In the genomic region with DNA sequence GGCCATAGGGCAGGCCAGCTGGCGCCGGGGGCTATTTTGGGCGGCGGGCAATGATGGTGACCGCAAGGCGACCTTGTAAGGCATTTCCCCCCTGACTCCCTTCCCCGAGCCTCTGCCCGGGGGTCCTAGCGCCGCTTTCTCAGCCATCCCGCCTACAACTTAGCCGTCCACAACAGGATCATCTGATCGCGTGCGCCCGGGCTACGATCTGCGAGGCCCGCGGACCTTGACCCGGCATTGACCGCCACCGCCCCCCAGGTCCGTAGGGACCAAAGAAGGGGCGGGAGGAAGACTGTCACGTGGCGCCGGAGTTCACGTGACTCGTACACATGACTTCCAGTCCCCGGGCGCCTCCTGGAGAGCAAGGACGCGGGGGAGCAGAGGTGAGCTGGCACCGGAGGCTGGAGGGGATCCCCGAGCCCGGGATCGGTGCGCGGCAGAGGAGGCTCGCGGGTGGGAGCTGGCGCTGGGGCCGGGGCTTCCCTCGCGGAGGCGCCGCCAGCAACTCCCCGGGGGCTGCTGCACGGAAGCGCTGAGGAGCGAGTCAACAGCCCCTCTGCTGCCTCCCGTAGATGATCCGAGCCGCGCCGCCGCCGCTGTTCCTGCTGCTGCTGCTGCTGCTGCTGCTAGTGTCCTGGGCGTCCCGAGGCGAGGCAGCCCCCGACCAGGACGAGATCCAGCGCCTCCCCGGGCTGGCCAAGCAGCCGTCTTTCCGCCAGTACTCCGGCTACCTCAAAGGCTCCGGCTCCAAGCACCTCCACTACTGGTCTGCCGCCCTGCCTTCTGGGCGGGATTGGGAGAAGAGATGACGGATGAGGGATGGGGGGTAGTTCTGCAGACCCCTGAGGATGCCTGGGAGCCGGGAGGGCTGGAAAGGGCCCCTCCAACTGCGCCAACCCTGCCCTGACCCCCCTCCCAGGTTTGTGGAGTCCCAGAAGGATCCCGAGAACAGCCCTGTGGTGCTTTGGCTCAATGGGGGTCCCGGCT, we compare ENCODE assay signal across 1 cellular context.
TF ChIP-seq lines count a peak whose summit lies in the region.

A gene (plus strand): TSS at position 339 of the 987 bp plus-strand sequence. CDS start 234 bp downstream, at position 573.
A gene with protein sequence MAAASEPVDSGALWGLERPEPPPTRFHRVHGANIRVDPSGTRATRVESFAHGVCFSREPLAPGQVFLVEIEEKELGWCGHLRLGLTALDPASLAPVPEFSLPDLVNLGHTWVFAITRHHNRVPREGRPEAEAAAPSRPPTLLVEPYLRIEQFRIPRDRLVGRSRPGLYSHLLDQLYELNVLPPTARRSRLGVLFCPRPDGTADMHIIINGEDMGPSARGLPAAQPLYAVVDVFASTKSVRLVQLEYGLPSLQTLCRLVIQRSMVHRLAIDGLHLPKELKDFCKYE (minus strand): TSS at position 212 of the 987 bp plus-strand sequence. CDS start 217 bp downstream, outside the sequence.

TF ChIP-seq in HEK293, 187 proteins besides CTCF, POLR2A, EP300 and RAD21 (continued from another document and continues in another):
- TF ChIP-seq ZNF404 (tag by site-specific recombination; IDR thresholded peaks at IDR 0.05) (no peak), ZFP37 (tag by site-specific recombination; IDR thresholded peaks at IDR 0.05) (peak; percentile 75; the same call in 1 of the 2 replicates), ZNF350 (tag by site-specific recombination; IDR thresholded peaks at IDR 0.05) (no peak), ZNF138 (tag by site-specific recombination; IDR thresholded peaks at IDR 0.05; ENCODE audit: borderline replicate concordance) (no peak), SP3 (tag by site-specific recombination; IDR thresholded peaks at IDR 0.05) (peak; percentile 90), ZBTB8A (tag by site-specific recombination; IDR thresholded peaks at IDR 0.05) (peak; percentile 68), GLI2 (tag by site-specific recombination; IDR thresholded peaks at IDR 0.05; ENCODE audit: borderline replicate concordance, low read depth) (no peak), YY2 (tag by site-specific recombination; IDR thresholded peaks at IDR 0.05) (peak; percentile 96), GLIS2 (tag by site-specific recombination; IDR thresholded peaks at IDR 0.05) (peak; percentile 97), ZNF830 (tag by site-specific recombination; IDR thresholded peaks at IDR 0.05; ENCODE audit: low read depth) (no peak), ZNF155 (tag by site-specific recombination; IDR thresholded peaks at IDR 0.05) (no peak), FEZF1 (tag by site-specific recombination; IDR thresholded peaks at IDR 0.05) (no peak), ZNF221 (tag by site-specific recombination; IDR thresholded peaks at IDR 0.05; ENCODE audit: borderline replicate concordance) (no peak), ZNF624 (tag by site-specific recombination; IDR thresholded peaks at IDR 0.05) (no peak), ZNF837 (tag by site-specific recombination; IDR thresholded peaks at IDR 0.05) (no peak)
- TF ChIP-seq, protein P1, sequence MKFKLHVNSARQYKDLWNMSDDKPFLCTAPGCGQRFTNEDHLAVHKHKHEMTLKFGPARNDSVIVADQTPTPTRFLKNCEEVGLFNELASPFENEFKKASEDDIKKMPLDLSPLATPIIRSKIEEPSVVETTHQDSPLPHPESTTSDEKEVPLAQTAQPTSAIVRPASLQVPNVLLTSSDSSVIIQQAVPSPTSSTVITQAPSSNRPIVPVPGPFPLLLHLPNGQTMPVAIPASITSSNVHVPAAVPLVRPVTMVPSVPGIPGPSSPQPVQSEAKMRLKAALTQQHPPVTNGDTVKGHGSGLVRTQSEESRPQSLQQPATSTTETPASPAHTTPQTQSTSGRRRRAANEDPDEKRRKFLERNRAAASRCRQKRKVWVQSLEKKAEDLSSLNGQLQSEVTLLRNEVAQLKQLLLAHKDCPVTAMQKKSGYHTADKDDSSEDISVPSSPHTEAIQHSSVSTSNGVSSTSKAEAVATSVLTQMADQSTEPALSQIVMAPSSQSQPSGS (tag by site-specific recombination; IDR thresholded peaks at IDR 0.05; ENCODE audit: low read depth) = no peak
- TF ChIP-seq, protein P2, sequence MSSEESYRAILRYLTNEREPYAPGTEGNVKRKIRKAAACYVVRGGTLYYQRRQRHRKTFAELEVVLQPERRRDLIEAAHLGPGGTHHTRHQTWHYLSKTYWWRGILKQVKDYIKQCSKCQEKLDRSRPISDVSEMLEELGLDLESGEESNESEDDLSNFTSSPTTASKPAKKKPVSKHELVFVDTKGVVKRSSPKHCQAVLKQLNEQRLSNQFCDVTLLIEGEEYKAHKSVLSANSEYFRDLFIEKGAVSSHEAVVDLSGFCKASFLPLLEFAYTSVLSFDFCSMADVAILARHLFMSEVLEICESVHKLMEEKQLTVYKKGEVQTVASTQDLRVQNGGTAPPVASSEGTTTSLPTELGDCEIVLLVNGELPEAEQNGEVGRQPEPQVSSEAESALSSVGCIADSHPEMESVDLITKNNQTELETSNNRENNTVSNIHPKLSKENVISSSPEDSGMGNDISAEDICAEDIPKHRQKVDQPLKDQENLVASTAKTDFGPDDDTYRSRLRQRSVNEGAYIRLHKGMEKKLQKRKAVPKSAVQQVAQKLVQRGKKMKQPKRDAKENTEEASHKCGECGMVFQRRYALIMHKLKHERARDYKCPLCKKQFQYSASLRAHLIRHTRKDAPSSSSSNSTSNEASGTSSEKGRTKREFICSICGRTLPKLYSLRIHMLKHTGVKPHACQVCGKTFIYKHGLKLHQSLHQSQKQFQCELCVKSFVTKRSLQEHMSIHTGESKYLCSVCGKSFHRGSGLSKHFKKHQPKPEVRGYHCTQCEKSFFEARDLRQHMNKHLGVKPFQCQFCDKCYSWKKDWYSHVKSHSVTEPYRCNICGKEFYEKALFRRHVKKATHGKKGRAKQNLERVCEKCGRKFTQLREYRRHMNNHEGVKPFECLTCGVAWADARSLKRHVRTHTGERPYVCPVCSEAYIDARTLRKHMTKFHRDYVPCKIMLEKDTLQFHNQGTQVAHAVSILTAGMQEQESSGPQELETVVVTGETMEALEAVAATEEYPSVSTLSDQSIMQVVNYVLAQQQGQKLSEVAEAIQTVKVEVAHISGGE (tag by site-specific recombination; conservative IDR thresholded peaks at IDR 0.05; ENCODE audit: low read depth) = peak; percentile 55; the same call in 1 of the 2 replicates
- TF ChIP-seq, protein P3, sequence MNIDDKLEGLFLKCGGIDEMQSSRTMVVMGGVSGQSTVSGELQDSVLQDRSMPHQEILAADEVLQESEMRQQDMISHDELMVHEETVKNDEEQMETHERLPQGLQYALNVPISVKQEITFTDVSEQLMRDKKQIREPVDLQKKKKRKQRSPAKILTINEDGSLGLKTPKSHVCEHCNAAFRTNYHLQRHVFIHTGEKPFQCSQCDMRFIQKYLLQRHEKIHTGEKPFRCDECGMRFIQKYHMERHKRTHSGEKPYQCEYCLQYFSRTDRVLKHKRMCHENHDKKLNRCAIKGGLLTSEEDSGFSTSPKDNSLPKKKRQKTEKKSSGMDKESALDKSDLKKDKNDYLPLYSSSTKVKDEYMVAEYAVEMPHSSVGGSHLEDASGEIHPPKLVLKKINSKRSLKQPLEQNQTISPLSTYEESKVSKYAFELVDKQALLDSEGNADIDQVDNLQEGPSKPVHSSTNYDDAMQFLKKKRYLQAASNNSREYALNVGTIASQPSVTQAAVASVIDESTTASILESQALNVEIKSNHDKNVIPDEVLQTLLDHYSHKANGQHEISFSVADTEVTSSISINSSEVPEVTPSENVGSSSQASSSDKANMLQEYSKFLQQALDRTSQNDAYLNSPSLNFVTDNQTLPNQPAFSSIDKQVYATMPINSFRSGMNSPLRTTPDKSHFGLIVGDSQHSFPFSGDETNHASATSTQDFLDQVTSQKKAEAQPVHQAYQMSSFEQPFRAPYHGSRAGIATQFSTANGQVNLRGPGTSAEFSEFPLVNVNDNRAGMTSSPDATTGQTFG (tag by site-specific recombination; IDR thresholded peaks at IDR 0.05; ENCODE audit: borderline replicate concordance) = no peak
- TF ChIP-seq, protein P4, sequence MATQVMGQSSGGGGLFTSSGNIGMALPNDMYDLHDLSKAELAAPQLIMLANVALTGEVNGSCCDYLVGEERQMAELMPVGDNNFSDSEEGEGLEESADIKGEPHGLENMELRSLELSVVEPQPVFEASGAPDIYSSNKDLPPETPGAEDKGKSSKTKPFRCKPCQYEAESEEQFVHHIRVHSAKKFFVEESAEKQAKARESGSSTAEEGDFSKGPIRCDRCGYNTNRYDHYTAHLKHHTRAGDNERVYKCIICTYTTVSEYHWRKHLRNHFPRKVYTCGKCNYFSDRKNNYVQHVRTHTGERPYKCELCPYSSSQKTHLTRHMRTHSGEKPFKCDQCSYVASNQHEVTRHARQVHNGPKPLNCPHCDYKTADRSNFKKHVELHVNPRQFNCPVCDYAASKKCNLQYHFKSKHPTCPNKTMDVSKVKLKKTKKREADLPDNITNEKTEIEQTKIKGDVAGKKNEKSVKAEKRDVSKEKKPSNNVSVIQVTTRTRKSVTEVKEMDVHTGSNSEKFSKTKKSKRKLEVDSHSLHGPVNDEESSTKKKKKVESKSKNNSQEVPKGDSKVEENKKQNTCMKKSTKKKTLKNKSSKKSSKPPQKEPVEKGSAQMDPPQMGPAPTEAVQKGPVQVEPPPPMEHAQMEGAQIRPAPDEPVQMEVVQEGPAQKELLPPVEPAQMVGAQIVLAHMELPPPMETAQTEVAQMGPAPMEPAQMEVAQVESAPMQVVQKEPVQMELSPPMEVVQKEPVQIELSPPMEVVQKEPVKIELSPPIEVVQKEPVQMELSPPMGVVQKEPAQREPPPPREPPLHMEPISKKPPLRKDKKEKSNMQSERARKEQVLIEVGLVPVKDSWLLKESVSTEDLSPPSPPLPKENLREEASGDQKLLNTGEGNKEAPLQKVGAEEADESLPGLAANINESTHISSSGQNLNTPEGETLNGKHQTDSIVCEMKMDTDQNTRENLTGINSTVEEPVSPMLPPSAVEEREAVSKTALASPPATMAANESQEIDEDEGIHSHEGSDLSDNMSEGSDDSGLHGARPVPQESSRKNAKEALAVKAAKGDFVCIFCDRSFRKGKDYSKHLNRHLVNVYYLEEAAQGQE (tag by site-specific recombination; IDR thresholded peaks at IDR 0.05) = peak; percentile 58
- TF ChIP-seq, protein P5, sequence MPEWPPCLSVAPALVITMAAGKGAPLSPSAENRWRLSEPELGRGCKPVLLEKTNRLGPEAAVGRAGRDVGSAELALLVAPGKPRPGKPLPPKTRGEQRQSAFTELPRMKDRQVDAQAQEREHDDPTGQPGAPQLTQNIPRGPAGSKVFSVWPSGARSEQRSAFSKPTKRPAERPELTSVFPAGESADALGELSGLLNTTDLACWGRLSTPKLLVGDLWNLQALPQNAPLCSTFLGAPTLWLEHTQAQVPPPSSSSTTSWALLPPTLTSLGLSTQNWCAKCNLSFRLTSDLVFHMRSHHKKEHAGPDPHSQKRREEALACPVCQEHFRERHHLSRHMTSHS (tag by site-specific recombination; IDR thresholded peaks at IDR 0.05) = no peak
- TF ChIP-seq, protein P6, sequence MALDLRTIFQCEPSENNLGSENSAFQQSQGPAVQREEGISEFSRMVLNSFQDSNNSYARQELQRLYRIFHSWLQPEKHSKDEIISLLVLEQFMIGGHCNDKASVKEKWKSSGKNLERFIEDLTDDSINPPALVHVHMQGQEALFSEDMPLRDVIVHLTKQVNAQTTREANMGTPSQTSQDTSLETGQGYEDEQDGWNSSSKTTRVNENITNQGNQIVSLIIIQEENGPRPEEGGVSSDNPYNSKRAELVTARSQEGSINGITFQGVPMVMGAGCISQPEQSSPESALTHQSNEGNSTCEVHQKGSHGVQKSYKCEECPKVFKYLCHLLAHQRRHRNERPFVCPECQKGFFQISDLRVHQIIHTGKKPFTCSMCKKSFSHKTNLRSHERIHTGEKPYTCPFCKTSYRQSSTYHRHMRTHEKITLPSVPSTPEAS (tag by site-specific recombination; IDR thresholded peaks at IDR 0.05) = 0 out of 2 replicates have a peak, but pooled peaks have one; percentile 27
- TF ChIP-seq, protein P7, sequence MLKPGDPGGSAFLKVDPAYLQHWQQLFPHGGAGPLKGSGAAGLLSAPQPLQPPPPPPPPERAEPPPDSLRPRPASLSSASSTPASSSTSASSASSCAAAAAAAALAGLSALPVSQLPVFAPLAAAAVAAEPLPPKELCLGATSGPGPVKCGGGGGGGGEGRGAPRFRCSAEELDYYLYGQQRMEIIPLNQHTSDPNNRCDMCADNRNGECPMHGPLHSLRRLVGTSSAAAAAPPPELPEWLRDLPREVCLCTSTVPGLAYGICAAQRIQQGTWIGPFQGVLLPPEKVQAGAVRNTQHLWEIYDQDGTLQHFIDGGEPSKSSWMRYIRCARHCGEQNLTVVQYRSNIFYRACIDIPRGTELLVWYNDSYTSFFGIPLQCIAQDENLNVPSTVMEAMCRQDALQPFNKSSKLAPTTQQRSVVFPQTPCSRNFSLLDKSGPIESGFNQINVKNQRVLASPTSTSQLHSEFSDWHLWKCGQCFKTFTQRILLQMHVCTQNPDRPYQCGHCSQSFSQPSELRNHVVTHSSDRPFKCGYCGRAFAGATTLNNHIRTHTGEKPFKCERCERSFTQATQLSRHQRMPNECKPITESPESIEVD (tag by site-specific recombination; IDR thresholded peaks at IDR 0.05) = no peak
- TF ChIP-seq, protein P8, sequence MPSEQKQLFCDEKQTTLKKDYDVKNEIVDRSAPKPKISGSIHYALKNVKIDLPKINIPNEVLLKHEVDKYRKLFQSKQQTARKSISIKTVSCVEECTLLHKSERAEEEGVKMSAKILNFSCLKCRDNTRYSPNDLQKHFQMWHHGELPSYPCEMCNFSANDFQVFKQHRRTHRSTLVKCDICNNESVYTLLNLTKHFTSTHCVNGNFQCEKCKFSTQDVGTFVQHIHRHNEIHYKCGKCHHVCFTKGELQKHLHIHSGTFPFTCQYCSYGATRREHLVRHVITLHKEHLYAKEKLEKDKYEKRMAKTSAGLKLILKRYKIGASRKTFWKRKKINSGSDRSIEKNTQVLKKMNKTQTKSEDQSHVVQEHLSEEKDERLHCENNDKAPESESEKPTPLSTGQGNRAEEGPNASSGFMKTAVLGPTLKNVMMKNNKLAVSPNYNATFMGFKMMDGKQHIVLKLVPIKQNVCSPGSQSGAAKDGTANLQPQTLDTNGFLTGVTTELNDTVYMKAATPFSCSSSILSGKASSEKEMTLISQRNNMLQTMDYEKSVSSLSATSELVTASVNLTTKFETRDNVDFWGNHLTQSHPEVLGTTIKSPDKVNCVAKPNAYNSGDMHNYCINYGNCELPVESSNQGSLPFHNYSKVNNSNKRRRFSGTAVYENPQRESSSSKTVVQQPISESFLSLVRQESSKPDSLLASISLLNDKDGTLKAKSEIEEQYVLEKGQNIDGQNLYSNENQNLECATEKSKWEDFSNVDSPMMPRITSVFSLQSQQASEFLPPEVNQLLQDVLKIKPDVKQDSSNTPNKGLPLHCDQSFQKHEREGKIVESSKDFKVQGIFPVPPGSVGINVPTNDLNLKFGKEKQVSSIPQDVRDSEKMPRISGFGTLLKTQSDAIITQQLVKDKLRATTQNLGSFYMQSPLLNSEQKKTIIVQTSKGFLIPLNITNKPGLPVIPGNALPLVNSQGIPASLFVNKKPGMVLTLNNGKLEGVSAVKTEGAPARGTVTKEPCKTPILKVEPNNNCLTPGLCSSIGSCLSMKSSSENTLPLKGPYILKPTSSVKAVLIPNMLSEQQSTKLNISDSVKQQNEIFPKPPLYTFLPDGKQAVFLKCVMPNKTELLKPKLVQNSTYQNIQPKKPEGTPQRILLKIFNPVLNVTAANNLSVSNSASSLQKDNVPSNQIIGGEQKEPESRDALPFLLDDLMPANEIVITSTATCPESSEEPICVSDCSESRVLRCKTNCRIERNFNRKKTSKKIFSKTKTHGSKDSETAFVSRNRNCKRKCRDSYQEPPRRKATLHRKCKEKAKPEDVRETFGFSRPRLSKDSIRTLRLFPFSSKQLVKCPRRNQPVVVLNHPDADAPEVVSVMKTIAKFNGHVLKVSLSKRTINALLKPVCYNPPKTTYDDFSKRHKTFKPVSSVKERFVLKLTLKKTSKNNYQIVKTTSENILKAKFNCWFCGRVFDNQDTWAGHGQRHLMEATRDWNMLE (tag by site-specific recombination; conservative IDR thresholded peaks at IDR 0.05; ENCODE audit: low read depth) = 0 out of 2 replicates have a peak, but pooled peaks have one; percentile 41
